17 cellular contexts compared by ENCODE assay signal in genomic region chr18:79724299-79725080, GRCh38. TPM values are rescaled to one million over a fixed set of nuclear protein-coding genes. Genes with fewer than 3 reads are reported as not detected.
A peak's percentile ranks its signal among the peaks of the same experiment; 100 is the strongest.
DNase-seq lines count a peak whose midpoint lies in the region; ATAC-seq and TF ChIP-seq lines count a peak whose summit lies in the region.
"Had no signal": no experiment of that assay in that cellular context is flagged by ENCODE, and none has a peak within 500 bp of the region (broad histone marks: within the 10 kb centered on the region; RNA-seq: fewer than 3 reads in every experiment).

No MANE protein-coding gene starts in this region.

- no peak for TF ChIP-seq CTCF in gastroesophageal sphincter (IDR thresholded peaks at IDR 0.05)

- no peak overlapping the region for H3K4me3 Mint-ChIP-seq in activated naive CD4-positive, alpha-beta T cell treated with anti-CD3 and anti-CD28 coated beads, Interleukin-2, amount 50 U/mL, for 24 hours
- H3K4me3 Mint-ChIP-seq in activated naive CD4-positive, alpha-beta T cell treated with anti-CD3 and anti-CD28 coated beads for 36 hours, result no peak overlapping the region
- H3K4me3 Mint-ChIP-seq in T-helper 17 cell, result no peak overlapping the region
- H3K4me3 Mint-ChIP-seq in stimulated activated naive B cell treated with anti-CD40 and anti-IgM and Interleukin-4, amounts not matched to agents 10 μg/mL and 1 μg/mL and 100 μg/mL, for 72 hours, result peak overlapping the region in 1 of 2 donors; percentile 48
- H3K4me3 Mint-ChIP-seq: IgD-negative memory B cell had no signal

- H3K27me3 ChIP-seq in gastroesophageal sphincter, result no peaks in the 10 kb centered on the region

- no peak overlapping the region for H3K4me3 ChIP-seq in gastroesophageal sphincter

- H3K27me3 Mint-ChIP-seq in activated naive CD4-positive, alpha-beta T cell treated with anti-CD3 and anti-CD28 coated beads, Interleukin-2, amount 50 U/mL, for 24 hours, result no peaks in the 10 kb centered on the region
- no peaks in the 10 kb centered on the region for H3K27me3 Mint-ChIP-seq in activated naive CD4-positive, alpha-beta T cell treated with anti-CD3 and anti-CD28 coated beads for 36 hours (ENCODE audit: low read depth)
- no peaks in the 10 kb centered on the region for H3K27me3 Mint-ChIP-seq in T-helper 17 cell
- H3K27me3 Mint-ChIP-seq in stimulated activated naive B cell treated with anti-CD40 and anti-IgM and Interleukin-4, amounts not matched to agents 10 μg/mL and 1 μg/mL and 100 μg/mL, for 72 hours, result no peaks in the 10 kb centered on the region
- H3K27me3 Mint-ChIP-seq: IgD-negative memory B cell had no signal

- no peak for TF ChIP-seq EP300 in gastroesophageal sphincter (IDR thresholded peaks at IDR 0.05)

- H3K27ac Mint-ChIP-seq in activated naive CD4-positive, alpha-beta T cell treated with anti-CD3 and anti-CD28 coated beads, Interleukin-2, amount 50 U/mL, for 24 hours, result peak overlapping the region; percentile 30
- no peak overlapping the region for H3K27ac Mint-ChIP-seq in activated naive CD4-positive, alpha-beta T cell treated with anti-CD3 and anti-CD28 coated beads for 36 hours
- peak overlapping the region; percentile 21 for H3K27ac Mint-ChIP-seq in T-helper 17 cell
- peak overlapping the region; percentile 25 for H3K27ac Mint-ChIP-seq in stimulated activated naive B cell treated with anti-CD40 and anti-IgM and Interleukin-4, amounts not matched to agents 10 μg/mL and 1 μg/mL and 100 μg/mL, for 72 hours
- H3K27ac Mint-ChIP-seq: IgD-negative memory B cell had no signal

- intact Hi-C loops in activated naive CD4-positive, alpha-beta T cell treated with anti-CD3 and anti-CD28 coated beads for 36 hours (cut with micrococcal nuclease), result no loop called here
- intact Hi-C loops in left colon (cut with DNase I, micrococcal nuclease), result no loop called here

- H3K9me3 ChIP-seq in T-helper 17 cell (ENCODE audit: control insufficient read depth, low read length, poor library complexity, severe bottlenecking) (peaks cover 2% of the 10 kb centered on the region), gastroesophageal sphincter (no peaks in the 10 kb centered on the region)

- peaks cover 18% of the 10 kb centered on the region for H3K4me1 Mint-ChIP-seq in activated naive CD4-positive, alpha-beta T cell treated with anti-CD3 and anti-CD28 coated beads, Interleukin-2, amount 50 U/mL, for 24 hours
- H3K4me1 Mint-ChIP-seq in activated naive CD4-positive, alpha-beta T cell treated with anti-CD3 and anti-CD28 coated beads for 36 hours (ENCODE audit: low read depth), result peaks cover 2% of the 10 kb centered on the region
- peaks cover 5% of the 10 kb centered on the region for H3K4me1 Mint-ChIP-seq in T-helper 17 cell
- peaks cover 0 to 6% of the 10 kb centered on the region in 2 donors for H3K4me1 Mint-ChIP-seq in stimulated activated naive B cell treated with anti-CD40 and anti-IgM and Interleukin-4, amounts not matched to agents 10 μg/mL and 1 μg/mL and 100 μg/mL, for 72 hours

- peaks cover 0 to 85% of the 10 kb centered on the region in 2 donors for H3K36me3 ChIP-seq in gastroesophageal sphincter

- no peak overlapping the region for H3K27ac ChIP-seq in gastroesophageal sphincter
- H3K27ac ChIP-seq: C4-2B had no signal

- no peaks in the 10 kb centered on the region for H3K4me1 ChIP-seq in gastroesophageal sphincter

- ATAC-seq in T-helper 17 cell (no peak), left colon (peak; percentile 96), gastroesophageal sphincter (no peak)
- ATAC-seq in stimulated activated naive B cell treated with anti-CD40 and anti-IgM and Interleukin-4, amounts not matched to agents 10 μg/mL and 1 μg/mL and 100 μg/mL, for 72 hours (replicated peaks), result no peak
- ATAC-seq: Right ventricle myocardium inferior had no signal

- DNase-seq in activated naive CD4-positive, alpha-beta T cell treated with anti-CD3 and anti-CD28 coated beads for 36 hours, result no peak
- DNase-seq in T-helper 17 cell (no peak), left colon (peak in 1 of 2 donors; percentile 47), NCI-H2081 treated with DMSO at 0.1 percent for 48 hours (lab: John Stamatoyannopoulos, UW) (no peak), epidermal melanocyte (ENCODE audit: insufficient read length, low spot score) (no peak)
- DNase-seq in stimulated activated naive B cell treated with anti-CD40 and anti-IgM and Interleukin-4, amounts not matched to agents 10 μg/mL and 1 μg/mL and 100 μg/mL, for 72 hours, result no peak
- DNase-seq: DMS53, Karpas-422, NCI-H1417, NCI-H1694 treated with DMSO at 0.1 percent for 48 hours, NCI-H446, NCI-H526 had no signal

- no peak for TF ChIP-seq POLR2A in gastroesophageal sphincter (IDR thresholded peaks at IDR 0.05)

- H3K36me3 Mint-ChIP-seq in activated naive CD4-positive, alpha-beta T cell treated with anti-CD3 and anti-CD28 coated beads, Interleukin-2, amount 50 U/mL, for 24 hours, result peaks cover 55% of the 10 kb centered on the region
- peaks cover 80% of the 10 kb centered on the region for H3K36me3 Mint-ChIP-seq in activated naive CD4-positive, alpha-beta T cell treated with anti-CD3 and anti-CD28 coated beads for 36 hours (ENCODE audit: low read depth)
- H3K36me3 Mint-ChIP-seq in T-helper 17 cell (ENCODE audit: low read depth), result peaks cover 25% of the 10 kb centered on the region
- H3K36me3 Mint-ChIP-seq in stimulated activated naive B cell treated with anti-CD40 and anti-IgM and Interleukin-4, amounts not matched to agents 10 μg/mL and 1 μg/mL and 100 μg/mL, for 72 hours, result peaks cover 67 to 87% of the 10 kb centered on the region in 2 donors

- no peaks in the 10 kb centered on the region for H3K9me3 Mint-ChIP-seq in activated naive CD4-positive, alpha-beta T cell treated with anti-CD3 and anti-CD28 coated beads, Interleukin-2, amount 50 U/mL, for 24 hours
- H3K9me3 Mint-ChIP-seq in activated naive CD4-positive, alpha-beta T cell treated with anti-CD3 and anti-CD28 coated beads for 36 hours, result peaks cover 3% of the 10 kb centered on the region
- no peaks in the 10 kb centered on the region for H3K9me3 Mint-ChIP-seq in stimulated activated naive B cell treated with anti-CD40 and anti-IgM and Interleukin-4, amounts not matched to agents 10 μg/mL and 1 μg/mL and 100 μg/mL, for 72 hours

- CTCF ChIA-PET in activated naive CD4-positive, alpha-beta T cell treated with anti-CD3 and anti-CD28 coated beads for 36 hours (lab: Charles Lee), result no interaction called here

- 93% methylated on average over 10 to 15 of the region's 15 CpGs for WGBS in gastroesophageal sphincter (ENCODE audit: low coverage in 1 of 2), 2 donors

RNA-seq across cellular contexts. Expression of gene CTDP1, which starts 44.9 kb away (rescaled TPM):
- 10 to 100 TPM; 28.0 to 29.1 TPM for total RNA-seq in activated naive CD4-positive, alpha-beta T cell treated with anti-CD3 and anti-CD28 coated beads for 36 hours
- total RNA-seq in T-helper 17 cell (10 to 100 TPM; 61.0 to 65.1 TPM), left colon (10 to 100 TPM; 31.4 to 36.3 TPM), gastroesophageal sphincter (10 to 100 TPM; 16.7 to 25.3 (median 21.6) TPM)
